Comparison of ENCODE assay signal across 30 cellular contexts in the genomic region with DNA sequence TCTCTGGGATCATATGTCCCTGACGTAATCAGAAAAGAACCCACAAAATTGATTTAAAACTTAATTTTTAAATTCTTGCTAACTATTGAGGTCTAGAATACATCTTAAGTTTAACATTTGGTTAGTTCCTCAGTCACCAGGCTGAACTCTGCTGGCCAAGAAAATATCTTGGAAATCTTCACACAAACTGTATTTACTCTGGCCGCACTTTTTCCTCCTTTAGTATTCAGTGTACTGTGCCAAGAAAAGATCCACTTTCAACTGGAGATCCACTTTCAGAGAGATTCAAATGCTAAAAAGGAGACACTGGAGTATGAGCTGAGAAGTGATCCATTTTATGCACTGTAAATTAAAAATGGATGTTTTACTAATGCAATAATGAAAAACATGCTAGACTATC.
"Had no signal": no experiment of that assay in that cellular context is flagged by ENCODE, and none has a peak within 500 bp of the region (broad histone marks: within the 10 kb centered on the region; RNA-seq: fewer than 3 reads in every experiment).

No MANE protein-coding gene starts in this region.

- H3K9me3 ChIP-seq: breast epithelium, ovary, SK-N-SH, upper lobe of left lung had no signal

- H3K9me3 Mint-ChIP-seq: activated CD4-positive, alpha-beta memory T cell treated with anti-CD3 and anti-CD28 coated beads for 36 hours; activated naive CD4-positive, alpha-beta T cell treated with anti-CD3 and anti-CD28 coated beads, Interleukin-2, amount 10 ng/mL, durations not matched to agents 7 days and 5 days; activated naive CD8-positive, alpha-beta T cell treated with anti-CD3 and anti-CD28 coated beads, Interleukin-2, amount 10 ng/mL, durations not matched to agents 7 days and 5 days; activated T-helper 1 cell treated with anti-CD3 and anti-CD28 coated beads, Interleukin-12 subunit alpha, Interleukin-12 subunit beta, Interleukin-2, Interleukin-4 antibody, amounts not matched to agents 30 ng/mL and 10 ng/mL and 1 ng/mL, durations not matched to agents 14 hours and 24 hours and 36 hours; mesothelial cell of epicardium; naive B cell; stimulated activated naive CD8-positive, alpha-beta T cell treated with anti-CD3 and anti-CD28 coated beads, Interleukin-15, Interleukin-2, amounts not matched to agents 100 ng/mL and 50 ng/mL, for 24 hours; T-helper 1 cell treated with Interleukin-12 subunit alpha and Interleukin-12 subunit beta and Interleukin-4 antibody, amounts not matched to agents 30 μg/mL and 1 μg/mL, for 36 hours had no signal

- DNase-seq: activated CD4-positive, alpha-beta memory T cell treated with anti-CD3 and anti-CD28 coated beads for 36 hours; activated CD4-positive, alpha-beta T cell treated with anti-CD3 and anti-CD28 coated beads for 48 hours; activated CD8-positive, alpha-beta memory T cell treated with anti-CD3 and anti-CD28 coated beads, Interleukin-2, amount 50 U/mL, for 4 hours; activated gamma-delta T cell; activated naive CD4-positive, alpha-beta T cell treated with anti-CD3 and anti-CD28 coated beads, Interleukin-2, amount 10 ng/mL, durations not matched to agents 7 days and 5 days; activated naive CD8-positive, alpha-beta T cell treated with anti-CD3 and anti-CD28 coated beads, Interleukin-2, amount 10 ng/mL, durations not matched to agents 7 days and 5 days; activated T-cell treated with anti-CD3 and anti-CD28 coated beads, Interleukin-2, amount 50 U/mL, for 1 hour; central memory CD4-positive, alpha-beta T cell; effector CD8-positive, alpha-beta T cell; glutamatergic neuron; islet precursor cell; left colon; naive B cell; ovary; right cardiac atrium; SK-N-SH; stimulated activated CD4-positive, alpha-beta T cell treated with anti-CD3 and anti-CD28 coated beads, Interleukin-12 subunit alpha, Interleukin-12 subunit beta, amount 100 ng/mL, for 4 hours; stimulated activated CD4-positive, alpha-beta T cell treated with anti-CD3 and anti-CD28 coated beads, Interleukin-4, amount 100 ng/mL, for 1 hour; SW 1271; T-helper 9 cell; WERI-Rb-1 had no signal

- H3K36me3 Mint-ChIP-seq: activated CD4-positive, alpha-beta memory T cell treated with anti-CD3 and anti-CD28 coated beads for 36 hours; activated naive CD4-positive, alpha-beta T cell treated with anti-CD3 and anti-CD28 coated beads, Interleukin-2, amount 10 ng/mL, durations not matched to agents 7 days and 5 days; activated naive CD8-positive, alpha-beta T cell treated with anti-CD3 and anti-CD28 coated beads, Interleukin-2, amount 10 ng/mL, durations not matched to agents 7 days and 5 days; naive B cell had no signal

- H3K9ac ChIP-seq: SK-N-SH had no signal

- H3K27ac Mint-ChIP-seq: activated CD4-positive, alpha-beta memory T cell treated with anti-CD3 and anti-CD28 coated beads for 36 hours; activated naive CD4-positive, alpha-beta T cell treated with anti-CD3 and anti-CD28 coated beads, Interleukin-2, amount 10 ng/mL, durations not matched to agents 7 days and 5 days; activated naive CD8-positive, alpha-beta T cell treated with anti-CD3 and anti-CD28 coated beads, Interleukin-2, amount 10 ng/mL, durations not matched to agents 7 days and 5 days; activated T-helper 1 cell treated with anti-CD3 and anti-CD28 coated beads, Interleukin-12 subunit alpha, Interleukin-12 subunit beta, Interleukin-2, Interleukin-4 antibody, amounts not matched to agents 30 ng/mL and 10 ng/mL and 1 ng/mL, durations not matched to agents 14 hours and 24 hours and 36 hours; mesothelial cell of epicardium; stimulated activated naive CD8-positive, alpha-beta T cell treated with anti-CD3 and anti-CD28 coated beads, Interleukin-15, Interleukin-2, amounts not matched to agents 100 ng/mL and 50 ng/mL, for 24 hours; T-helper 1 cell treated with Interleukin-12 subunit alpha and Interleukin-12 subunit beta and Interleukin-4 antibody, amounts not matched to agents 30 μg/mL and 1 μg/mL, for 36 hours had no signal

- H3K27me3 ChIP-seq: breast epithelium, ovary, upper lobe of left lung had no signal

- ATAC-seq: activated CD4-positive, CD25-positive, alpha-beta regulatory T cell treated with anti-CD3 and anti-CD28 coated beads, Interleukin-2, amount 50 U/mL, for 24 hours; left colon had no signal

- H3K36me3 ChIP-seq: breast epithelium, ovary, upper lobe of left lung, WERI-Rb-1 had no signal

- H3K27ac ChIP-seq: epithelial cell of prostate, ovary, skin epidermis, upper lobe of left lung, WERI-Rb-1 had no signal

- H3K4me1 Mint-ChIP-seq: activated naive CD4-positive, alpha-beta T cell treated with anti-CD3 and anti-CD28 coated beads, Interleukin-2, amount 10 ng/mL, durations not matched to agents 7 days and 5 days; activated naive CD8-positive, alpha-beta T cell treated with anti-CD3 and anti-CD28 coated beads, Interleukin-2, amount 10 ng/mL, durations not matched to agents 7 days and 5 days; naive B cell had no signal

- H3K4me2 ChIP-seq: SK-N-SH had no signal

- H3K4me3 ChIP-seq: breast epithelium, ovary, skin epidermis, upper lobe of left lung had no signal

- H3K4me1 ChIP-seq: breast epithelium, upper lobe of left lung had no signal

- H3K4me3 Mint-ChIP-seq: activated CD4-positive, alpha-beta memory T cell treated with anti-CD3 and anti-CD28 coated beads for 36 hours; activated naive CD4-positive, alpha-beta T cell treated with anti-CD3 and anti-CD28 coated beads, Interleukin-2, amount 10 ng/mL, durations not matched to agents 7 days and 5 days; activated naive CD8-positive, alpha-beta T cell treated with anti-CD3 and anti-CD28 coated beads, Interleukin-2, amount 10 ng/mL, durations not matched to agents 7 days and 5 days; activated T-helper 1 cell treated with anti-CD3 and anti-CD28 coated beads, Interleukin-12 subunit alpha, Interleukin-12 subunit beta, Interleukin-2, Interleukin-4 antibody, amounts not matched to agents 30 ng/mL and 10 ng/mL and 1 ng/mL, durations not matched to agents 14 hours and 24 hours and 36 hours; mesothelial cell of epicardium; naive B cell; stimulated activated naive CD8-positive, alpha-beta T cell treated with anti-CD3 and anti-CD28 coated beads, Interleukin-15, Interleukin-2, amounts not matched to agents 100 ng/mL and 50 ng/mL, for 24 hours; T-helper 1 cell treated with Interleukin-12 subunit alpha and Interleukin-12 subunit beta and Interleukin-4 antibody, amounts not matched to agents 30 μg/mL and 1 μg/mL, for 36 hours had no signal
